Comparison of ENCODE assay signal across 18 cellular contexts in genomic region chr7:453597-454306, GRCh38.
A peak's percentile ranks its signal among the peaks of the same experiment; 100 is the strongest.
DNase-seq lines count a peak whose midpoint lies in the region; ATAC-seq, FAIRE-seq and TF ChIP-seq lines count a peak whose summit lies in the region.
"Had no signal": no experiment of that assay in that cellular context is flagged by ENCODE, and none has a peak within 500 bp of the region (broad histone marks: within the 10 kb centered on the region; RNA-seq: fewer than 3 reads in every experiment).

No MANE protein-coding gene starts in this region.

- TF ChIP-seq EP300 in HepG2 (IDR thresholded peaks at IDR 0.05; ENCODE audit: low read depth in 2 of 2, low read length in 2 of 2) (no peak), HepG2 (CRISPR knock-in tag; IDR thresholded peaks at IDR 0.05; ENCODE audit: borderline replicate concordance) (no peak)

- H3K36me3 Mint-ChIP-seq in T-helper 17 cell (ENCODE audit: low read depth) = peaks cover 5% of the 10 kb centered on the region
- H3K36me3 Mint-ChIP-seq: CD4-positive, alpha-beta memory T cell had no signal

- H3K27me3 Mint-ChIP-seq in T-helper 17 cell = peaks cover 16% of the 10 kb centered on the region

- H3K4me1 ChIP-seq in left ventricle myocardium inferior (peaks cover 26% of the 10 kb centered on the region), HEK293 (ENCODE audit: control insufficient read depth, insufficient read depth, low read length) (no peaks in the 10 kb centered on the region), HepG2 (ENCODE audit: insufficient read depth, low read length) (peaks cover 24% of the 10 kb centered on the region)

- POLR2A ChIA-PET in HEK293 (lab: Yijun Ruan, JAX) (no interaction called here), HepG2 (lab: Yijun Ruan, JAX) (no interaction called here)

- no peak for TF ChIP-seq POLR2A in HepG2 (IDR thresholded peaks at IDR 0.05; ENCODE audit: insufficient read depth in 1 of 2, low read depth in 2 of 2, low read length in 2 of 2)

- no peak overlapping the region for H3K4me2 ChIP-seq in HepG2 (ENCODE audit: low read depth, low read length)

- no peak overlapping the region for H3K27ac Mint-ChIP-seq in T-helper 17 cell

- no peak overlapping the region for H3K4me3 ChIP-seq in left ventricle myocardium inferior
- H3K4me3 ChIP-seq in HEK293 (ENCODE audit: low read depth, low read length) = no peak overlapping the region
- H3K4me3 ChIP-seq in HepG2 (replicated peaks in 1 of 3; ENCODE audit: insufficient read depth in 1 of 3, low read depth in 2 of 3, low read length in 3 of 3) = no peak overlapping the region
- H3K4me3 ChIP-seq: GM23248 had no signal

- no peak for TF ChIP-seq RAD21 in HepG2 (CRISPR knock-in tag; IDR thresholded peaks at IDR 0.05)

- H4K20me1 ChIP-seq in HepG2 (ENCODE audit: insufficient read depth, low read length) = no peaks in the 10 kb centered on the region

- no peaks in the 10 kb centered on the region for H3K79me2 ChIP-seq in HepG2 (ENCODE audit: insufficient read depth, low read length)

- BruUV-seq in HepG2 (replicated peaks; lab: Mats Ljungman, UMichigan) = no TSS peak

- H3K27ac ChIP-seq in left ventricle myocardium inferior (replicated peaks) = no peak overlapping the region
- H3K27ac ChIP-seq in HEK293 (ENCODE audit: extremely low read depth, low read depth, low read length) = no peak overlapping the region
- H3K27ac ChIP-seq in HepG2 (ENCODE audit: extremely low read length, insufficient read depth, low read length) = no peak overlapping the region
- H3K27ac ChIP-seq: C4-2B, GM23248 had no signal

- no peak overlapping the region for H3K4me3 Mint-ChIP-seq in T-helper 17 cell
- H3K4me3 Mint-ChIP-seq: CD4-positive, alpha-beta memory T cell had no signal

- CTCF ChIA-PET in HEK293 (lab: Yijun Ruan, JAX) = no interaction called here
- CTCF ChIA-PET in HepG2 (lab: Yijun Ruan, JAX; ENCODE audit: low intra/inter-chr PET ratio, low total read pairs) = no interaction called here

- in situ Hi-C loops in HepG2 (cut with HindIII; ENCODE audit: extremely low pct_ligation_motif_present, low pct_unique_long_range_greater_than_20kb) = no loop called here

- H3K9ac ChIP-seq in HepG2 (ENCODE audit: insufficient read depth, low read depth, low read length) = no peak overlapping the region
- H3K9ac ChIP-seq: GM23248 had no signal

- TF ChIP-seq CTCF in left ventricle myocardium inferior (IDR thresholded peaks at IDR 0.05; ENCODE audit: borderline replicate concordance) (no peak), HEK293 (tag by site-specific recombination; IDR thresholded peaks at IDR 0.05) (no peak), HepG2 (CRISPR knock-in tag; IDR thresholded peaks at IDR 0.05) (no peak)

- H3K27me3 ChIP-seq in left ventricle myocardium inferior (ENCODE audit: low read depth) = peaks cover 56% of the 10 kb centered on the region
- peaks cover 15 to 48% of the 10 kb centered on the region in 2 experiments; a peak in 4 of 5 replicates for H3K27me3 ChIP-seq in HepG2 (ENCODE audit: control insufficient read depth in 1 of 2, insufficient read depth in 2 of 2, low read length in 2 of 2)

- ATAC-seq in left ventricle myocardium superior (no peak), HepG2 (no peak), T-helper 17 cell (no peak)

- H3K4me1 Mint-ChIP-seq in T-helper 17 cell = peaks cover 9% of the 10 kb centered on the region

- FAIRE-seq in HepG2 (lab: Jason Lieb, UNC) (no peak), urothelium cell line (lab: Jason Lieb, UNC) (peak; percentile 9)
- FAIRE-seq: D721Med, G401.6, GM12891 had no signal

- H3K9me3 ChIP-seq in left ventricle myocardium inferior (replicated peaks) = no peaks in the 10 kb centered on the region
- H3K9me3 ChIP-seq in HEK293 (ENCODE audit: control insufficient read depth, insufficient read depth, low read depth, low read length) = no peaks in the 10 kb centered on the region
- no peaks in the 10 kb centered on the region for H3K9me3 ChIP-seq in HepG2 (ENCODE audit: low read length)
- H3K9me3 ChIP-seq in T-helper 17 cell (ENCODE audit: control insufficient read depth, low read length, poor library complexity, severe bottlenecking) = no peaks in the 10 kb centered on the region

- intact Hi-C loops in left ventricle myocardium superior (cut with micrococcal nuclease) = no loop called here
- intact Hi-C loops in left ventricle myocardium inferior (cut with micrococcal nuclease) = no loop called here
- intact Hi-C loops in HepG2 (cut with micrococcal nuclease; ENCODE audit: unreplicated experiment) = no loop called here

- 63% methylated on average over 20 of the region's 27 CpGs for WGBS in HepG2 (ENCODE audit: low lambda C conversion rate)

- no peak overlapping the region for H2AFZ ChIP-seq in HepG2 (ENCODE audit: low read length)
- H2AFZ ChIP-seq: GM23248 had no signal

- peak; percentile 25 for DNase-seq in left ventricle myocardium superior
- no peak for DNase-seq in left ventricle myocardium inferior
- DNase-seq in HepG2 (ENCODE audit: low spot score) = no peak
- no peak for DNase-seq in urothelium cell line (ENCODE audit: low spot score)
- DNase-seq in activated CD8-positive, alpha-beta memory T cell treated with anti-CD3 and anti-CD28 coated beads, Interleukin-2, amount 50 U/mL, for 48 hours = no peak
- DNase-seq in T-helper 17 cell = no peak
- DNase-seq: ACHN; CD4-positive, alpha-beta memory T cell; COR-L47; DMS153; DMS79 treated with DMSO at 0.1 percent for 48 hours; EL; GM23248 had no signal

- H3K36me3 ChIP-seq in left ventricle myocardium inferior (no peaks in the 10 kb centered on the region), HEK293 (ENCODE audit: control insufficient read depth in 2 of 2, insufficient read depth in 1 of 2, low read length in 2 of 2) (no peaks in the 10 kb centered on the region), HepG2 (replicated peaks in 1 of 2; ENCODE audit: control insufficient read depth in 1 of 2, insufficient read depth in 2 of 2, low read length in 2 of 2) (no peaks in the 10 kb centered on the region)

TF ChIP-seq in HEK293, 187 proteins besides CTCF, POLR2A, EP300 and RAD21:
- TF ChIP-seq ZNF426 (tag by site-specific recombination; IDR thresholded peaks at IDR 0.05) (no peak), SCRT1 (tag by site-specific recombination; IDR thresholded peaks at IDR 0.05; ENCODE audit: borderline replicate concordance) (0 out of 2 replicates have a peak, but pooled peaks have one; percentile 30), GLIS1 (tag by site-specific recombination; IDR thresholded peaks at IDR 0.05) (peak; percentile 70; the same call in 1 of the 2 replicates), SCRT2 (tag by site-specific recombination; IDR thresholded peaks at IDR 0.05) (peak; percentile 62), ZFHX2 (tag by site-specific recombination; conservative IDR thresholded peaks at IDR 0.05) (peak; percentile 40; the same call in 1 of the 2 replicates)
- TF ChIP-seq, protein P1, sequence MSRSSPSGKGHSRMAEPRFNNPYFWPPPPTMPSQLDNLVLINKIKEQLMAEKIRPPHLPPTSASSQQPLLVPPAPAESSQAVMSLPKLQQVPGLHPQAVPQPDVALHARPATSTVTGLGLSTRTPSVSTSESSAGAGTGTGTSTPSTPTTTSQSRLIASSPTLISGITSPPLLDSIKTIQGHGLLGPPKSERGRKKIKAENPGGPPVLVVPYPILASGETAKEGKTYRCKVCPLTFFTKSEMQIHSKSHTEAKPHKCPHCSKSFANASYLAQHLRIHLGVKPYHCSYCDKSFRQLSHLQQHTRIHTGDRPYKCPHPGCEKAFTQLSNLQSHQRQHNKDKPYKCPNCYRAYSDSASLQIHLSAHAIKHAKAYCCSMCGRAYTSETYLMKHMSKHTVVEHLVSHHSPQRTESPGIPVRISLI (tag by site-specific recombination; IDR thresholded peaks at IDR 0.05) = no peak
TF ChIP-seq in HEK293: peak in this region for 4.

TF ChIP-seq in HepG2, 621 proteins besides CTCF, POLR2A, EP300 and RAD21:
- TF ChIP-seq ARID2 (CRISPR knock-in tag; IDR thresholded peaks at IDR 0.05; ENCODE audit: borderline replicate concordance) = no peak
- TF ChIP-seq ZNF629 (CRISPR knock-in tag; conservative IDR thresholded peaks at IDR 0.05) = 0 out of 2 replicates have a peak, but pooled peaks have one; percentile 30
